1 cellular context compared by ENCODE assay signal in genomic region chr14:77325746-77326094, GRCh38.
TF ChIP-seq lines count a peak whose summit lies in the region.

No MANE protein-coding gene starts in this region.

TF ChIP-seq in WTC11, 78 proteins besides CTCF, POLR2A, EP300 and RAD21 (continued from another document):
- no peak for TF ChIP-seq FOXP4 (CRISPR knock-in tag; IDR thresholded peaks at IDR 0.05)
